In genomic region chr9:112301420-112301819, GRCh38 we compare ENCODE assay signal across 31 cellular contexts. TPM values are rescaled to one million over a fixed set of nuclear protein-coding genes. Genes with fewer than 3 reads are reported as not detected.
DNase-seq lines count a peak whose midpoint lies in the region; ATAC-seq, FAIRE-seq and TF ChIP-seq lines count a peak whose summit lies in the region.
"Had no signal": no experiment of that assay in that cellular context is flagged by ENCODE, and none has a peak within 500 bp of the region (broad histone marks: within the 10 kb centered on the region; RNA-seq: fewer than 3 reads in every experiment).

No MANE protein-coding gene starts in this region.

- H3F3A ChIP-seq in SK-N-SH (replicated peaks; ENCODE audit: insufficient read depth), result no peaks in the 10 kb centered on the region

- TF ChIP-seq EP300 in GM12878 (IDR thresholded peaks at IDR 0.05; ENCODE audit: borderline replicate concordance in 1 of 2, control insufficient read depth in 1 of 2, low read depth in 2 of 2, low read length in 2 of 2) (no peak), SK-N-SH (IDR thresholded peaks at IDR 0.05; ENCODE audit: borderline replicate concordance in 1 of 2, low read depth in 1 of 2, low read length in 1 of 2) (no peak)

- SMC1A ChIA-PET in GM12878 (lab: Charles Lee; ENCODE audit: uncharacterized antibody, unreplicated experiment), result no interaction called here

- RAD21 ChIA-PET in GM12878 (lab: Charles Lee; ENCODE audit: unreplicated experiment), result interaction anchor here (0.6 kb wide), 1 partner anchor 231 kb away, joined by 3 read pairs; no protein-coding TSS in a partner anchor

- peaks cover 2% of the 10 kb centered on the region for H3K36me3 ChIP-seq in mammary epithelial cell (ENCODE audit: insufficient read depth, low read length)
- no peaks in the 10 kb centered on the region; a peak in 1 of 4 replicates for H3K36me3 ChIP-seq in GM12878 (ENCODE audit: control insufficient read depth in 2 of 2, insufficient read depth in 2 of 2, low read length in 1 of 2)
- no peaks in the 10 kb centered on the region for H3K36me3 ChIP-seq in SK-N-SH (replicated peaks in 1 of 2; ENCODE audit: control insufficient read depth in 1 of 2, insufficient read depth in 2 of 2, low read length in 1 of 2)
- H3K36me3 ChIP-seq: ascending aorta, colonic mucosa, right atrium auricular region, SJCRH30, thyroid gland, uterus had no signal

- no peak overlapping the region for H3K4me3 Mint-ChIP-seq in T-helper 1 cell treated with Interleukin-12 subunit alpha and Interleukin-12 subunit beta and Interleukin-4 antibody, amounts not matched to agents 30 μg/mL and 1 μg/mL, for 36 hours
- no peak overlapping the region for H3K4me3 Mint-ChIP-seq in MCF 10A (ENCODE audit: unreplicated experiment)
- H3K4me3 Mint-ChIP-seq in stimulated activated naive CD8-positive, alpha-beta T cell treated with anti-CD3 and anti-CD28 coated beads, Interleukin-15, Interleukin-2, amounts not matched to agents 100 ng/mL and 50 ng/mL, for 24 hours, result no peak overlapping the region
- H3K4me3 Mint-ChIP-seq: activated naive CD8-positive, alpha-beta T cell treated with anti-CD3 and anti-CD28 coated beads, Interleukin-2, amount 10 ng/mL, durations not matched to agents 7 days and 5 days; CD14-positive monocyte; WTC11 had no signal

- H3K79me2 ChIP-seq in mammary epithelial cell (ENCODE audit: insufficient read depth, low read length) (peaks cover 99% of the 10 kb centered on the region), GM12878 (ENCODE audit: control insufficient read depth, insufficient read depth, low read length) (peaks cover 38% of the 10 kb centered on the region), SK-N-SH (ENCODE audit: insufficient read depth) (peaks cover 96% of the 10 kb centered on the region)

- H3K27me3 Mint-ChIP-seq in T-helper 1 cell treated with Interleukin-12 subunit alpha and Interleukin-12 subunit beta and Interleukin-4 antibody, amounts not matched to agents 30 μg/mL and 1 μg/mL, for 36 hours (ENCODE audit: low read depth), result no peaks in the 10 kb centered on the region
- H3K27me3 Mint-ChIP-seq in MCF 10A (ENCODE audit: insufficient read depth, unreplicated experiment), result no peaks in the 10 kb centered on the region
- no peaks in the 10 kb centered on the region for H3K27me3 Mint-ChIP-seq in stimulated activated naive CD8-positive, alpha-beta T cell treated with anti-CD3 and anti-CD28 coated beads, Interleukin-15, Interleukin-2, amounts not matched to agents 100 ng/mL and 50 ng/mL, for 24 hours
- H3K27me3 Mint-ChIP-seq: activated naive CD8-positive, alpha-beta T cell treated with anti-CD3 and anti-CD28 coated beads, Interleukin-2, amount 10 ng/mL, durations not matched to agents 7 days and 5 days had no signal

- H3K27ac ChIP-seq in mammary epithelial cell (ENCODE audit: insufficient read depth, low read depth, low read length) (no peak overlapping the region), GM12878 (ENCODE audit: control insufficient read depth, insufficient read depth) (no peak overlapping the region), SK-N-SH (ENCODE audit: low read depth in 2 of 2, low read length in 1 of 2) (no peak overlapping the region)
- H3K27ac ChIP-seq: ascending aorta, colonic mucosa, neutrophil, right atrium auricular region, SJCRH30, thyroid gland, uterus had no signal

- H4K20me1 ChIP-seq in mammary epithelial cell (ENCODE audit: insufficient read depth, low read length) (peaks cover 2% of the 10 kb centered on the region), GM12878 (ENCODE audit: control insufficient read depth, insufficient read depth) (no peaks in the 10 kb centered on the region), SK-N-SH (ENCODE audit: insufficient read depth) (peaks cover 24% of the 10 kb centered on the region)

- H3K9me3 Mint-ChIP-seq in T-helper 1 cell treated with Interleukin-12 subunit alpha and Interleukin-12 subunit beta and Interleukin-4 antibody, amounts not matched to agents 30 μg/mL and 1 μg/mL, for 36 hours, result no peaks in the 10 kb centered on the region
- no peaks in the 10 kb centered on the region for H3K9me3 Mint-ChIP-seq in MCF 10A (ENCODE audit: unreplicated experiment)
- no peaks in the 10 kb centered on the region for H3K9me3 Mint-ChIP-seq in stimulated activated naive CD8-positive, alpha-beta T cell treated with anti-CD3 and anti-CD28 coated beads, Interleukin-15, Interleukin-2, amounts not matched to agents 100 ng/mL and 50 ng/mL, for 24 hours
- H3K9me3 Mint-ChIP-seq: activated naive CD8-positive, alpha-beta T cell treated with anti-CD3 and anti-CD28 coated beads, Interleukin-2, amount 10 ng/mL, durations not matched to agents 7 days and 5 days; CD14-positive monocyte; WTC11 had no signal

- TF ChIP-seq CTCF in MCF 10A (IDR thresholded peaks at IDR 0.05; ENCODE audit: unreplicated experiment), result no peak
- no peak for TF ChIP-seq CTCF in mammary epithelial cell (conservative IDR thresholded peaks at IDR 0.05 in 1 of 2, IDR thresholded peaks at IDR 0.05 in 1 of 2; ENCODE audit: extremely low read depth in 1 of 2, insufficient read depth in 1 of 2, low read depth in 1 of 2, low read length in 2 of 2)
- no peak for TF ChIP-seq CTCF in GM12878 (IDR thresholded peaks at IDR 0.05 in 2 of 3, conservative IDR thresholded peaks at IDR 0.05 in 1 of 3; ENCODE audit: control insufficient read depth in 2 of 3, extremely low read depth in 1 of 3, insufficient read depth in 1 of 3, low read depth in 3 of 3, low read length in 3 of 3)
- TF ChIP-seq CTCF in SK-N-SH (IDR thresholded peaks at IDR 0.05), result no peak

- H3K4me1 Mint-ChIP-seq in T-helper 1 cell treated with Interleukin-12 subunit alpha and Interleukin-12 subunit beta and Interleukin-4 antibody, amounts not matched to agents 30 μg/mL and 1 μg/mL, for 36 hours (ENCODE audit: low read depth), result peaks cover 25% of the 10 kb centered on the region
- peaks cover 21% of the 10 kb centered on the region for H3K4me1 Mint-ChIP-seq in MCF 10A (ENCODE audit: insufficient read depth, unreplicated experiment)
- peaks cover 53% of the 10 kb centered on the region for H3K4me1 Mint-ChIP-seq in stimulated activated naive CD8-positive, alpha-beta T cell treated with anti-CD3 and anti-CD28 coated beads, Interleukin-15, Interleukin-2, amounts not matched to agents 100 ng/mL and 50 ng/mL, for 24 hours (ENCODE audit: low read depth)

- intact Hi-C loops in MCF 10A (cut with micrococcal nuclease) (no loop called here), mammary epithelial cell (cut with micrococcal nuclease) (no loop called here), GM12878 (cut with micrococcal nuclease; ENCODE audit: unreplicated experiment) (no loop called here)

- no peak overlapping the region for H3K4me2 ChIP-seq in mammary epithelial cell (ENCODE audit: insufficient read depth, low read depth, low read length)
- H3K4me2 ChIP-seq in GM12878 (ENCODE audit: control insufficient read depth, insufficient read depth), result no peak overlapping the region
- no peak overlapping the region for H3K4me2 ChIP-seq in SK-N-SH
- H3K4me2 ChIP-seq: smooth muscle cell had no signal

- H3K9me2 ChIP-seq in SK-N-SH, result no peaks in the 10 kb centered on the region

- dilution Hi-C loops in mammary epithelial cell (cut with HindIII; ENCODE audit: low sequenced_read_pairs), result no loop called here

- H3K9me3 ChIP-seq in mammary epithelial cell (replicated peaks; ENCODE audit: insufficient read depth, low read length) (no peaks in the 10 kb centered on the region), GM12878 (replicated peaks; ENCODE audit: control insufficient read depth, insufficient read depth, low read length) (no peaks in the 10 kb centered on the region; the same call in 2 of the 3 replicates), SK-N-SH (no peaks in the 10 kb centered on the region)
- H3K9me3 ChIP-seq: ascending aorta, colonic mucosa, neutrophil, right atrium auricular region, SJCRH30, thyroid gland, uterus had no signal

- peak; percentile 50 for ATAC-seq in GM12878
- ATAC-seq: WTC11 had no signal

- TF ChIP-seq POLR2A in GM12878 (IDR thresholded peaks at IDR 0.05; ENCODE audit: low read depth, low read length), result no peak

- FAIRE-seq in GM12878 (lab: Jason Lieb, UNC), result no peak

- no peak for TF ChIP-seq RAD21 in GM12878 (IDR thresholded peaks at IDR 0.05; ENCODE audit: insufficient read depth, low read depth, low read length)
- TF ChIP-seq RAD21 in SK-N-SH (IDR thresholded peaks at IDR 0.05; ENCODE audit: low read length), result no peak

- POLR2A ChIA-PET in MCF 10A (lab: Yijun Ruan, JAX), result no interaction called here
- POLR2A ChIA-PET in GM12878 (lab: Charles Lee), result no interaction called here
- POLR2A ChIA-PET in SK-N-SH (lab: Yijun Ruan, JAX), result no interaction called here

- H2AFZ ChIP-seq in mammary epithelial cell (ENCODE audit: low read depth, low read length) (no peak overlapping the region), GM12878 (ENCODE audit: control insufficient read depth, low read depth, low read length) (no peak overlapping the region), SK-N-SH (ENCODE audit: low read depth) (no peak overlapping the region)

- in situ Hi-C loops in mammary epithelial cell (cut with MboI; ENCODE audit: low sequenced_read_pairs in 2 of 2), result no loop called here
- in situ Hi-C loops in GM12878 (cut with MboI), result no loop called here

- no peak for DNase-seq in T-helper 1 cell
- no peak for DNase-seq in MCF 10A (ENCODE audit: unreplicated experiment)
- no peak for DNase-seq in mammary epithelial cell
- no peak for DNase-seq in GM12878 (ENCODE audit: low read depth, low spot score)
- DNase-seq in SK-N-SH, result no peak
- DNase-seq in iPS-NIHi11 (ENCODE audit: low spot score), result no peak
- DNase-seq: 8988T; activated CD4-positive, alpha-beta T cell treated with anti-CD3 and anti-CD28 coated beads, Interleukin-2, amount 50 U/mL, for 48 hours; activated naive CD8-positive, alpha-beta T cell treated with anti-CD3 and anti-CD28 coated beads, Interleukin-2, amount 10 ng/mL, durations not matched to agents 7 days and 5 days; Calu3; colonic mucosa; DMS79; effector CD8-positive, alpha-beta T cell; erythroblast; GDM1; hypothalamus; IMR-90; NCI-H1694 treated with DMSO at 0.1 percent for 48 hours; posterior cingulate gyrus; RPMI8226; SJCRH30; thyroid gland; uterus had no signal

- BruUV-seq in MCF 10A (replicated peaks; lab: Mats Ljungman, UMichigan) (no TSS peak), mammary epithelial cell (replicated peaks; lab: Mats Ljungman, UMichigan) (no TSS peak), GM12878 (replicated peaks; lab: Mats Ljungman, UMichigan) (no TSS peak)

- CTCF ChIA-PET in MCF 10A (lab: Yijun Ruan, JAX) (interaction anchor here (0.6 to 1.0 kb wide), 2 partner anchors 12 to 67 kb away, joined by 3 to 5 read pairs; no protein-coding TSS in a partner anchor), mammary epithelial cell (lab: Charles Lee; ENCODE audit: low non-redundant PET) (no interaction called here), GM12878 (lab: Yijun Ruan, JAX) (interaction anchor here (0.6 to 1.0 kb wide), 2 partner anchors 26 to 31 kb away, joined by 3 to 4 read pairs; no protein-coding TSS in a partner anchor), SK-N-SH (lab: Yijun Ruan, JAX) (no interaction called here)

- peaks cover 7% of the 10 kb centered on the region for H3K36me3 Mint-ChIP-seq in T-helper 1 cell treated with Interleukin-12 subunit alpha and Interleukin-12 subunit beta and Interleukin-4 antibody, amounts not matched to agents 30 μg/mL and 1 μg/mL, for 36 hours (ENCODE audit: low read depth)
- peaks cover 4% of the 10 kb centered on the region for H3K36me3 Mint-ChIP-seq in MCF 10A (ENCODE audit: insufficient read depth, unreplicated experiment)
- H3K36me3 Mint-ChIP-seq in stimulated activated naive CD8-positive, alpha-beta T cell treated with anti-CD3 and anti-CD28 coated beads, Interleukin-15, Interleukin-2, amounts not matched to agents 100 ng/mL and 50 ng/mL, for 24 hours (ENCODE audit: low read depth), result peaks cover 17% of the 10 kb centered on the region
- H3K36me3 Mint-ChIP-seq: WTC11 had no signal

- H3K27me3 ChIP-seq in mammary epithelial cell (ENCODE audit: insufficient read depth, low read length), result no peaks in the 10 kb centered on the region
- H3K27me3 ChIP-seq in GM12878 (replicated peaks in 1 of 2; ENCODE audit: control insufficient read depth in 2 of 2, insufficient read depth in 2 of 2, low read length in 1 of 2), result no peaks in the 10 kb centered on the region
- no peaks in the 10 kb centered on the region for H3K27me3 ChIP-seq in SK-N-SH (ENCODE audit: insufficient read depth)
- H3K27me3 ChIP-seq: ascending aorta, colonic mucosa, neutrophil, right atrium auricular region, SJCRH30, thyroid gland, uterus had no signal

- no peak overlapping the region for H3K4me3 ChIP-seq in mammary epithelial cell (replicated peaks in 1 of 3; ENCODE audit: insufficient read depth in 1 of 3, low read depth in 2 of 3, low read length in 3 of 3)
- no peak overlapping the region for H3K4me3 ChIP-seq in GM12878
- H3K4me3 ChIP-seq in SK-N-SH (ENCODE audit: low read depth in 2 of 2, low read length in 1 of 2), result no peak overlapping the region
- H3K4me3 ChIP-seq: ascending aorta, colonic mucosa, right atrium auricular region, SJCRH30, smooth muscle cell, thyroid gland, uterus had no signal

- H3K9ac ChIP-seq in mammary epithelial cell (ENCODE audit: insufficient read depth, low read length) (no peak overlapping the region), GM12878 (ENCODE audit: control insufficient read depth, insufficient read depth, low read length) (no peak overlapping the region), SK-N-SH (no peak overlapping the region)

- peak overlapping the region; percentile 5 for H3K27ac Mint-ChIP-seq in T-helper 1 cell treated with Interleukin-12 subunit alpha and Interleukin-12 subunit beta and Interleukin-4 antibody, amounts not matched to agents 30 μg/mL and 1 μg/mL, for 36 hours
- H3K27ac Mint-ChIP-seq in MCF 10A (ENCODE audit: low read depth, unreplicated experiment), result peak overlapping the region; percentile 15
- H3K27ac Mint-ChIP-seq in stimulated activated naive CD8-positive, alpha-beta T cell treated with anti-CD3 and anti-CD28 coated beads, Interleukin-15, Interleukin-2, amounts not matched to agents 100 ng/mL and 50 ng/mL, for 24 hours, result peak overlapping the region; percentile 9
- H3K27ac Mint-ChIP-seq: activated naive CD8-positive, alpha-beta T cell treated with anti-CD3 and anti-CD28 coated beads, Interleukin-2, amount 10 ng/mL, durations not matched to agents 7 days and 5 days had no signal

- H3K4me1 ChIP-seq in mammary epithelial cell (ENCODE audit: insufficient read depth, low read length) (peaks cover 16% of the 10 kb centered on the region), GM12878 (ENCODE audit: control insufficient read depth, insufficient read depth, low read length) (no peaks in the 10 kb centered on the region), SK-N-SH (ENCODE audit: control insufficient read depth in 1 of 2, insufficient read depth in 2 of 2, low read depth in 1 of 2, low read length in 1 of 2) (peaks cover 0 to 4% of the 10 kb centered on the region in 2 experiments; a peak in 3 of 4 replicates)
- H3K4me1 ChIP-seq: colonic mucosa, SJCRH30 had no signal

RNA-seq across cellular contexts. Expression of gene PTBP3, which starts 32.0 kb away (rescaled TPM):
- total RNA-seq in MCF 10A (2022) (79.2 and 83.4 TPM in 2 replicates), mammary epithelial cell (10 to 100 TPM; 73.2 to 95.9 TPM), GM12878 (2014; rRNA removed) (51.1 and 61.7 TPM in 2 replicates), GM12878 (2014; rRNA removed; fragmentation: Illumina TruSeq; extraction: Trizol) (64.5 and 67.6 TPM in 2 replicates), GM12878 (2021) (104 and 108 TPM in 2 replicates)
- polyA plus RNA-seq in mammary epithelial cell (71.9 TPM), GM12878 (2011; rRNA removed) (68.6 and 76.7 TPM in 2 replicates), GM12878 (2014; fragmentation: Illumina TruSeq; extraction: Trizol) (56.7 and 67.8 TPM in 2 replicates), GM12878 (2014; fragmentation: Nextera tagmentation; extraction: Ambion mirVana) (10 to 100 TPM; 12.5 to 17.6 TPM), GM12878 (2014; rRNA removed) (32.5 and 39.3 TPM in 2 replicates), GM12878 (2016; fragmentation: Nextera tagmentation; extraction: Ambion mirVana) (10 to 100 TPM; 48.0 to 54.3 TPM), SK-N-SH (2012; rRNA removed) (6.1 and 7.5 TPM in 2 replicates)
- 142 TPM for polyA minus RNA-seq in mammary epithelial cell
- total RNA-seq in GM12878 (2013; cell fraction: nucleolus; rRNA removed), result 45.5 and 45.8 TPM in 2 replicates
- polyA plus RNA-seq in GM12878 (2011; ENCODE audit: low read depth), result 16.2 TPM
- polyA plus RNA-seq in GM12878 (2011; cell fraction: cytosol; rRNA removed), result 62.5 and 74.4 TPM in 2 replicates
- 22.7 and 24.8 TPM in 2 replicates for polyA plus RNA-seq in GM12878 (2011; cell fraction: nucleus; rRNA removed)
- 26.0 and 27.3 TPM in 2 replicates for polyA plus RNA-seq in GM12878 (2012)
- 105 and 178 TPM in 2 replicates for polyA minus RNA-seq in GM12878 (2011; rRNA and poly(A)+ RNA removed)
- polyA minus RNA-seq in GM12878 (2011; cell fraction: cytosol; rRNA and poly(A)+ RNA removed), result 40.0 and 48.8 TPM in 2 replicates
- 19.6 and 30.6 TPM in 2 replicates for polyA minus RNA-seq in GM12878 (2011; cell fraction: nucleus; rRNA and poly(A)+ RNA removed)
- polyA plus RNA-seq in SK-N-SH (2012; cell fraction: cytosol; rRNA removed), result 8.5 and 8.7 TPM in 2 replicates
- polyA plus RNA-seq in SK-N-SH (2012; cell fraction: nucleus; rRNA removed), result 11.6 and 33.9 TPM in 2 replicates

Comparison
In these comparisons a context has a peak if more than half of its experiments do, and no peak if none do; other contexts are left out.
1. CTCF ChIA-PET loops: an anchor here in MCF 10A (0.6 to 1.0 kb wide) and GM12878 (0.6 to 1.0 kb wide); none called in mammary epithelial cell and SK-N-SH.